14 cellular contexts compared by ENCODE assay signal in the genomic region with DNA sequence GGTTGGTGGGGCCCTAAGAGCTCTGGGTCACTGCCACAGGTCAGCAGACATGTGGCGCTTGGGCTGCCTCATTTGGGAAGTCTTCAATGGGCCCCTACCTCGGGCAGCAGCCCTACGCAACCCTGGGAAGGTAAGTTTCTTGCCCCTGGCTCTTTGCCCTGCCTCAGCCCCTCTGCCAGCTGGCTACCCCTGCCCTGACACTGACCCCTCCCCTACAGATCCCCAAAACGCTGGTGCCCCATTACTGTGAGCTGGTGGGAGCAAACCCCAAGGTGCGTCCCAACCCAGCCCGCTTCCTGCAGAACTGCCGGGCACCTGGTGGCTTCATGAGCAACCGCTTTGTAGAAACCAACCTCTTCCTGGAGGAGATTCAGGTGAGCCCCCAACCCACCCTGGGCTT. TPM values are rescaled to one million over a fixed set of nuclear protein-coding genes. Genes with fewer than 3 reads are reported as not detected.
DNase-seq lines count a peak whose midpoint lies in the region; ATAC-seq and TF ChIP-seq lines count a peak whose summit lies in the region.
"Had no signal": no experiment of that assay in that cellular context is flagged by ENCODE, and none has a peak within 500 bp of the region (broad histone marks: within the 10 kb centered on the region; RNA-seq: fewer than 3 reads in every experiment).

No MANE protein-coding gene starts in this region.

- H3K27me3 Mint-ChIP-seq in CD4-positive, alpha-beta memory T cell, result no peaks in the 10 kb centered on the region
- no peaks in the 10 kb centered on the region for H3K27me3 Mint-ChIP-seq in activated T-helper 17 cell treated with anti-CD3 and anti-CD28 coated beads, Interleukin-2, amount 50 U/mL, for 72 hours
- no peaks in the 10 kb centered on the region for H3K27me3 Mint-ChIP-seq in naive thymus-derived CD4-positive, alpha-beta T cell
- H3K27me3 Mint-ChIP-seq: dendritic cell treated with granulocyte-macrophage colony-stimulating factor and Interleukin-4, amounts not matched to agents 40 ng/mL and 50 ng/mL, for 4 days had no signal

- peaks cover 32% of the 10 kb centered on the region for H3K36me3 ChIP-seq in CD4-positive, alpha-beta memory T cell (ENCODE audit: insufficient read depth, low read length)
- H3K36me3 ChIP-seq in naive thymus-derived CD4-positive, alpha-beta T cell (ENCODE audit: control insufficient read depth in 2 of 3, insufficient read depth in 3 of 3, low read length in 3 of 3), result peaks cover 0 to 36% (median 14%) of the 10 kb centered on the region in 3 experiments
- peaks cover 17 to 55% (median 26%) of the 10 kb centered on the region in 4 donors for H3K36me3 ChIP-seq in sigmoid colon

- no peak for TF ChIP-seq CTCF in AG04449 (IDR thresholded peaks at IDR 0.05; ENCODE audit: insufficient read depth, low read length, missing control alignments)
- no peak for TF ChIP-seq CTCF in sigmoid colon (IDR thresholded peaks at IDR 0.05)

- peaks cover 37 to 65% (median 51%) of the 10 kb centered on the region in 4 donors for H3K4me1 Mint-ChIP-seq in CD4-positive, alpha-beta memory T cell
- peaks cover 32% of the 10 kb centered on the region for H3K4me1 Mint-ChIP-seq in activated T-helper 17 cell treated with anti-CD3 and anti-CD28 coated beads, Interleukin-2, amount 50 U/mL, for 72 hours
- peaks cover 34 to 72% (median 56%) of the 10 kb centered on the region in 7 donors for H3K4me1 Mint-ChIP-seq in naive thymus-derived CD4-positive, alpha-beta T cell

- peak overlapping the region in 2 of 7 donors; percentile 70 to 79 for H3K27ac Mint-ChIP-seq in CD4-positive, alpha-beta memory T cell
- peak overlapping the region; percentile 63 for H3K27ac Mint-ChIP-seq in activated T-helper 17 cell treated with anti-CD3 and anti-CD28 coated beads, Interleukin-2, amount 50 U/mL, for 72 hours
- H3K27ac Mint-ChIP-seq in naive thymus-derived CD4-positive, alpha-beta T cell, result peak overlapping the region in 6 of 9 donors; percentile 4 to 71 (median 45)
- H3K27ac Mint-ChIP-seq: dendritic cell treated with granulocyte-macrophage colony-stimulating factor and Interleukin-4, amounts not matched to agents 40 ng/mL and 50 ng/mL, for 4 days had no signal

- POLR2A ChIA-PET in AG04449 (lab: Yijun Ruan, JAX), result interaction anchor here (2.2 kb wide), 1 partner anchor 14 kb away, joined by 7 read pairs; no protein-coding TSS in a partner anchor
- POLR2A ChIA-PET in CD4-positive, alpha-beta memory T cell (lab: Charles Lee; ENCODE audit: partially characterized antibody), result interaction anchor here (0.7 to 10.2 kb wide), 11 partner anchors 12 to 145 kb away, joined by 3 to 171 read pairs (median 14); a partner anchor contains a TSS
- POLR2A ChIA-PET in naive thymus-derived CD4-positive, alpha-beta T cell (lab: Charles Lee), result interaction anchor here (0.6 to 8.9 kb wide), 8 partner anchors 9 to 772 kb away, joined by 3 to 213 read pairs (median 6); a partner anchor contains a TSS

- H3K4me1 ChIP-seq in CD4-positive, alpha-beta memory T cell (ENCODE audit: insufficient read depth, low read length), result peaks cover 58% of the 10 kb centered on the region
- H3K4me1 ChIP-seq in naive thymus-derived CD4-positive, alpha-beta T cell (ENCODE audit: control insufficient read depth in 2 of 2, insufficient read depth in 2 of 2, low read length in 2 of 2), result peaks cover 31 to 43% of the 10 kb centered on the region in 2 donors
- H3K4me1 ChIP-seq in sigmoid colon, result peaks cover 0 to 29% (median 25%) of the 10 kb centered on the region in 4 donors

- intact Hi-C loops in CD4-positive, alpha-beta memory T cell (cut with micrococcal nuclease), result no loop called here
- intact Hi-C loops in naive thymus-derived CD4-positive, alpha-beta T cell (cut with micrococcal nuclease), result no loop called here
- intact Hi-C loops in sigmoid colon (cut with DNase I), result no loop called here

- H3K4me3 Mint-ChIP-seq in CD4-positive, alpha-beta memory T cell, result peak overlapping the region in 7 of 8 donors; percentile 48 to 92 (median 66)
- H3K4me3 Mint-ChIP-seq in activated T-helper 17 cell treated with anti-CD3 and anti-CD28 coated beads, Interleukin-2, amount 50 U/mL, for 72 hours, result peak overlapping the region; percentile 89
- H3K4me3 Mint-ChIP-seq in naive thymus-derived CD4-positive, alpha-beta T cell, result peak overlapping the region in 9 of 10 donors; percentile 32 to 90 (median 61)

- H3K9me3 Mint-ChIP-seq in CD4-positive, alpha-beta memory T cell, result no peaks in the 10 kb centered on the region
- H3K9me3 Mint-ChIP-seq in activated T-helper 17 cell treated with anti-CD3 and anti-CD28 coated beads, Interleukin-2, amount 50 U/mL, for 72 hours, result no peaks in the 10 kb centered on the region
- H3K9me3 Mint-ChIP-seq in naive thymus-derived CD4-positive, alpha-beta T cell, result peaks cover 0 to 2% (median 0%) of the 10 kb centered on the region in 11 donors
- H3K9me3 Mint-ChIP-seq: dendritic cell treated with granulocyte-macrophage colony-stimulating factor and Interleukin-4, amounts not matched to agents 40 ng/mL and 50 ng/mL, for 4 days had no signal

- WGBS in sigmoid colon, 2 donors, result 96% methylated on average over 8 of the region's 8 CpGs

- no peaks in the 10 kb centered on the region for H3K27me3 ChIP-seq in CD4-positive, alpha-beta memory T cell (ENCODE audit: insufficient read depth, low read length)
- H3K27me3 ChIP-seq in naive thymus-derived CD4-positive, alpha-beta T cell (ENCODE audit: control insufficient read depth in 2 of 2, insufficient read depth in 2 of 2, low read length in 2 of 2), result no peaks in the 10 kb centered on the region
- no peaks in the 10 kb centered on the region for H3K27me3 ChIP-seq in sigmoid colon
- H3K27me3 ChIP-seq: adrenal gland, gastrocnemius medialis had no signal

- no peaks in the 10 kb centered on the region for H3K9me3 ChIP-seq in CD4-positive, alpha-beta memory T cell (ENCODE audit: control insufficient read depth in 1 of 2, low read length in 2 of 2)
- H3K9me3 ChIP-seq in naive thymus-derived CD4-positive, alpha-beta T cell (ENCODE audit: control insufficient read depth in 2 of 3, low read length in 3 of 3), result no peaks in the 10 kb centered on the region
- no peaks in the 10 kb centered on the region for H3K9me3 ChIP-seq in sigmoid colon
- H3K9me3 ChIP-seq: adrenal gland, gastrocnemius medialis had no signal

- TF ChIP-seq EP300 in sigmoid colon (IDR thresholded peaks at IDR 0.05), result no peak

- ATAC-seq in activated T-helper 17 cell treated with anti-CD3 and anti-CD28 coated beads, Interleukin-2, amount 50 U/mL, for 72 hours (replicated peaks), result no peak
- ATAC-seq in naive thymus-derived CD4-positive, alpha-beta T cell, result no peak
- no peak for ATAC-seq in HG02981 (IDR thresholded peaks at IDR 0.05; ENCODE audit: unreplicated experiment)
- ATAC-seq: activated CD4-positive, CD25-positive, alpha-beta regulatory T cell treated with anti-CD3 and anti-CD28 coated beads, Interleukin-2, amount 50 U/mL, for 24 hours; gastrocnemius medialis had no signal

- no peak overlapping the region for H3K27ac ChIP-seq in CD4-positive, alpha-beta memory T cell (ENCODE audit: low read depth, low read length)
- no peak overlapping the region for H3K27ac ChIP-seq in naive thymus-derived CD4-positive, alpha-beta T cell (ENCODE audit: low read depth, low read length)
- H3K27ac ChIP-seq in sigmoid colon, result no peak overlapping the region

- H3K36me3 Mint-ChIP-seq in CD4-positive, alpha-beta memory T cell, result peaks cover 4 to 32% of the 10 kb centered on the region in 2 donors
- peaks cover 54% of the 10 kb centered on the region for H3K36me3 Mint-ChIP-seq in activated T-helper 17 cell treated with anti-CD3 and anti-CD28 coated beads, Interleukin-2, amount 50 U/mL, for 72 hours (ENCODE audit: low read depth)
- peaks cover 0 to 17% (median 5%) of the 10 kb centered on the region in 5 donors for H3K36me3 Mint-ChIP-seq in naive thymus-derived CD4-positive, alpha-beta T cell

- TF ChIP-seq POLR2A in sigmoid colon (IDR thresholded peaks at IDR 0.05), result no peak

- DNase-seq in AG04449 (ENCODE audit: low read depth, low spot score), result no peak
- peak in 1 of 5 donors; percentile 36 for DNase-seq in CD4-positive, alpha-beta memory T cell
- DNase-seq in naive thymus-derived CD4-positive, alpha-beta T cell, result no peak
- DNase-seq in COLO668 (lab: John Stamatoyannopoulos, UW; ENCODE audit: unreplicated experiment), result no peak
- DNase-seq in A172 (ENCODE audit: low spot score), result no peak
- DNase-seq in sigmoid colon, result no peak
- DNase-seq: gastrocnemius medialis, NCI-H526, nucleus accumbens had no signal

- CTCF ChIA-PET in AG04449 (lab: Yijun Ruan, JAX), result interaction anchor here (0.9 to 4.4 kb wide), 5 partner anchors 14 to 110 kb away, joined by 3 to 35 read pairs (median 3); no protein-coding TSS in a partner anchor
- CTCF ChIA-PET in CD4-positive, alpha-beta memory T cell (lab: Charles Lee; ENCODE audit: partially characterized antibody), result interaction anchor here (1.5 to 3.2 kb wide), 3 partner anchors 14 to 111 kb away, joined by 4 to 16 read pairs (median 11); no protein-coding TSS in a partner anchor
- CTCF ChIA-PET in naive thymus-derived CD4-positive, alpha-beta T cell (lab: Charles Lee), result interaction anchor here (0.7 to 1.5 kb wide), 3 partner anchors 13 to 160 kb away, joined by 3 to 6 read pairs (median 4); no protein-coding TSS in a partner anchor

- H3K4me3 ChIP-seq in AG04449 (ENCODE audit: low read depth, low read length) (peak overlapping the region; percentile 85), sigmoid colon (no peak overlapping the region)
- no peak overlapping the region for H3K4me3 ChIP-seq in CD4-positive, alpha-beta memory T cell (ENCODE audit: low read length in 2 of 2)
- H3K4me3 ChIP-seq in naive thymus-derived CD4-positive, alpha-beta T cell (ENCODE audit: low read length), result no peak overlapping the region

RNA-seq across cellular contexts. Expression of a gene that starts 1.9 kb away (rescaled TPM):
- 10 to 100 TPM; 72.5 to 81.3 TPM for total RNA-seq in CD4-positive, alpha-beta memory T cell
- 10 to 100 TPM; 22.9 to 40.8 TPM for polyA plus RNA-seq in CD4-positive, alpha-beta memory T cell
- 10 to 100 TPM; 80.4 to 86.8 TPM for total RNA-seq in activated T-helper 17 cell treated with anti-CD3 and anti-CD28 coated beads, Interleukin-2, amount 50 U/mL, for 72 hours
- 10 to 100 TPM; 63.2 to 79.8 (median 70.4) TPM for total RNA-seq in naive thymus-derived CD4-positive, alpha-beta T cell
- 10 to 100 TPM; 27.0 to 69.1 TPM for polyA plus RNA-seq in naive thymus-derived CD4-positive, alpha-beta T cell
- 65.6 and 70.6 TPM in 2 replicates for total RNA-seq in A172 (2014; rRNA removed; shearing (Covaris generic))
- 100 to 1,000 TPM in 1 of 4 donors, 10 to 100 TPM in 3; 67.1 to 100 (median 77.7) TPM for total RNA-seq in sigmoid colon
- 10 to 100 TPM; 57.3 to 66.1 (median 61.7) TPM for polyA plus RNA-seq in sigmoid colon

RNA-seq across cellular contexts. Expression of a gene that starts 27.9 kb away (rescaled TPM):
- over 10,000 TPM; 29,058 to 29,932 TPM for total RNA-seq in CD4-positive, alpha-beta memory T cell
- polyA plus RNA-seq in CD4-positive, alpha-beta memory T cell, result 1,000 to 10,000 TPM; 2,969 to 3,488 TPM
- total RNA-seq in activated T-helper 17 cell treated with anti-CD3 and anti-CD28 coated beads, Interleukin-2, amount 50 U/mL, for 72 hours, result over 10,000 TPM in 1 of 2 donors, 1,000 to 10,000 TPM in 1; 5,547 to 22,796 TPM
- total RNA-seq in naive thymus-derived CD4-positive, alpha-beta T cell, result over 10,000 TPM in 4 of 5 experiments, 1,000 to 10,000 TPM in 1; 8,375 to 32,234 (median 31,408) TPM
- polyA plus RNA-seq in naive thymus-derived CD4-positive, alpha-beta T cell, result 1,000 to 10,000 TPM in 1 of 2 donors, 100 to 1,000 TPM in 1; 734 to 5,106 TPM
- total RNA-seq in A172 (2014; rRNA removed; shearing (Covaris generic)), result 1,067 and 1,084 TPM in 2 replicates
- over 10,000 TPM; 10,511 to 32,672 (median 12,130) TPM for total RNA-seq in sigmoid colon
- 1,000 to 10,000 TPM in 1 of 3 donors, 100 to 1,000 TPM in 1, 1 to 10 TPM in 1; 6.6 to 1,968 (median 374) TPM for polyA plus RNA-seq in sigmoid colon

RNA-seq across cellular contexts. Expression of a gene that starts 31.4 kb away (rescaled TPM):
- 100 to 1,000 TPM; 201 to 211 TPM for total RNA-seq in CD4-positive, alpha-beta memory T cell
- polyA plus RNA-seq in CD4-positive, alpha-beta memory T cell, result 10 to 100 TPM in 1 of 2 donors, 1 to 10 TPM in 1; 9.0 to 23.6 TPM
- 100 to 1,000 TPM in 1 of 2 donors, 10 to 100 TPM in 1; 54.3 to 124 TPM for total RNA-seq in activated T-helper 17 cell treated with anti-CD3 and anti-CD28 coated beads, Interleukin-2, amount 50 U/mL, for 72 hours
- total RNA-seq in naive thymus-derived CD4-positive, alpha-beta T cell, result 100 to 1,000 TPM in 4 of 5 experiments, 10 to 100 TPM in 1; 91.4 to 288 (median 280) TPM
- 10 to 100 TPM; 18.7 to 41.2 TPM for polyA plus RNA-seq in naive thymus-derived CD4-positive, alpha-beta T cell
- total RNA-seq in A172 (2014; rRNA removed; shearing (Covaris generic)), result 13.2 and 25.6 TPM in 2 replicates
- total RNA-seq in sigmoid colon, result 100 to 1,000 TPM in 2 of 4 donors, 10 to 100 TPM in 2; 79.6 to 268 (median 117) TPM
- polyA plus RNA-seq in sigmoid colon, result 10 to 100 TPM in 1 of 3 donors, 1 to 10 TPM in 2; 3.9 to 34.0 (median 9.6) TPM

RNA-seq across cellular contexts. Expression of a gene that starts 43.5 kb away (rescaled TPM):
- 10 to 100 TPM; 24.6 to 27.5 TPM for total RNA-seq in CD4-positive, alpha-beta memory T cell
- polyA plus RNA-seq in CD4-positive, alpha-beta memory T cell, result 10 to 100 TPM; 70.1 to 74.9 TPM
- total RNA-seq in activated T-helper 17 cell treated with anti-CD3 and anti-CD28 coated beads, Interleukin-2, amount 50 U/mL, for 72 hours, result 10 to 100 TPM; 30.3 to 49.4 TPM
- 10 to 100 TPM; 29.1 to 40.9 (median 32.9) TPM for total RNA-seq in naive thymus-derived CD4-positive, alpha-beta T cell
- polyA plus RNA-seq in naive thymus-derived CD4-positive, alpha-beta T cell, result 10 to 100 TPM; 82.6 to 86.0 TPM
- 46.9 and 57.0 TPM in 2 replicates for total RNA-seq in A172 (2014; rRNA removed; shearing (Covaris generic))
- total RNA-seq in sigmoid colon, result 10 to 100 TPM; 24.9 to 61.0 (median 58.5) TPM
- polyA plus RNA-seq in sigmoid colon, result 10 to 100 TPM; 30.7 to 52.6 (median 36.6) TPM

RNA-seq across cellular contexts. Expression of a gene that starts 45.6 kb away (rescaled TPM):
- 10 to 100 TPM; 68.9 to 71.4 TPM for total RNA-seq in CD4-positive, alpha-beta memory T cell
- polyA plus RNA-seq in CD4-positive, alpha-beta memory T cell, result 100 to 1,000 TPM; 130 to 164 TPM
- total RNA-seq in activated T-helper 17 cell treated with anti-CD3 and anti-CD28 coated beads, Interleukin-2, amount 50 U/mL, for 72 hours, result 10 to 100 TPM; 39.0 to 42.2 TPM
- total RNA-seq in naive thymus-derived CD4-positive, alpha-beta T cell, result 10 to 100 TPM; 33.0 to 59.7 (median 45.3) TPM
- polyA plus RNA-seq in naive thymus-derived CD4-positive, alpha-beta T cell, result 100 to 1,000 TPM in 1 of 2 donors, 10 to 100 TPM in 1; 87.7 to 115 TPM
- 39.2 and 62.8 TPM in 2 replicates for total RNA-seq in A172 (2014; rRNA removed; shearing (Covaris generic))
- 10 to 100 TPM; 61.2 to 96.7 (median 91.6) TPM for total RNA-seq in sigmoid colon
- 10 to 100 TPM; 34.0 to 63.3 (median 38.4) TPM for polyA plus RNA-seq in sigmoid colon
